ENCODE assay signal across 8 cellular contexts in genomic region chr9:78821126-78821822, GRCh38.
A peak's percentile ranks its signal among the peaks of the same experiment; 100 is the strongest.
DNase-seq lines count a peak whose midpoint lies in the region; ATAC-seq and TF ChIP-seq lines count a peak whose summit lies in the region.

No MANE protein-coding gene starts in this region.

- H3K9me3 ChIP-seq in thoracic aorta (no peaks in the 10 kb centered on the region), sigmoid colon (no peaks in the 10 kb centered on the region)

- H3K27me3 ChIP-seq in thoracic aorta (replicated peaks; ENCODE audit: insufficient read depth) (no peaks in the 10 kb centered on the region), sigmoid colon (no peaks in the 10 kb centered on the region)

- peaks cover 5% of the 10 kb centered on the region for H3K4me1 Mint-ChIP-seq in activated T-helper 17 cell treated with anti-CD3 and anti-CD28 coated beads, Interleukin-2, amount 50 U/mL, for 72 hours

- intact Hi-C loops in sigmoid colon (cut with DNase I): no loop called here

- H3K36me3 ChIP-seq in thoracic aorta: no peaks in the 10 kb centered on the region
- H3K36me3 ChIP-seq in sigmoid colon: no peaks in the 10 kb centered on the region

- no peaks in the 10 kb centered on the region for H3K27me3 Mint-ChIP-seq in activated T-helper 17 cell treated with anti-CD3 and anti-CD28 coated beads, Interleukin-2, amount 50 U/mL, for 72 hours

- WGBS in sigmoid colon, 2 donors: 38 to 48% methylated on average over 9 of the region's 9 CpGs

- TF ChIP-seq CTCF in thoracic aorta (IDR thresholded peaks at IDR 0.05) (peak; percentile 27), sigmoid colon (IDR thresholded peaks at IDR 0.05) (peak in 2 of 4 experiments; percentile 13 to 56)

- ATAC-seq in GM18499 (IDR thresholded peaks at IDR 0.05; ENCODE audit: insufficient read depth, unreplicated experiment) (peak; percentile 78), HG02840 (IDR thresholded peaks at IDR 0.05; ENCODE audit: low FRiP score, unreplicated experiment) (peak; percentile 68), thoracic aorta (ENCODE audit: insufficient number of reproducible peaks, low FRiP score, low read depth) (no peak)
- ATAC-seq in activated T-helper 17 cell treated with anti-CD3 and anti-CD28 coated beads, Interleukin-2, amount 50 U/mL, for 72 hours (replicated peaks): peak; percentile 52

- H3K9me3 Mint-ChIP-seq in activated T-helper 17 cell treated with anti-CD3 and anti-CD28 coated beads, Interleukin-2, amount 50 U/mL, for 72 hours: peaks cover 3% of the 10 kb centered on the region

- no peak overlapping the region for H3K27ac ChIP-seq in thoracic aorta
- no peak overlapping the region for H3K27ac ChIP-seq in sigmoid colon

- H3K4me3 ChIP-seq in thoracic aorta: no peak overlapping the region
- peak overlapping the region in 1 of 4 donors; percentile 8 for H3K4me3 ChIP-seq in sigmoid colon

- H3K36me3 Mint-ChIP-seq in activated T-helper 17 cell treated with anti-CD3 and anti-CD28 coated beads, Interleukin-2, amount 50 U/mL, for 72 hours (ENCODE audit: low read depth): no peaks in the 10 kb centered on the region

- TF ChIP-seq EP300 in sigmoid colon (IDR thresholded peaks at IDR 0.05): no peak

- peak overlapping the region; percentile 60 for H3K4me3 Mint-ChIP-seq in activated T-helper 17 cell treated with anti-CD3 and anti-CD28 coated beads, Interleukin-2, amount 50 U/mL, for 72 hours

- DNase-seq in AG20443 (ENCODE audit: low spot score) (peak; percentile 40), NCI-H1694 (lab: John Stamatoyannopoulos, UW) (peak; percentile 11), iPS-NIHi7 (ENCODE audit: extremely low spot score) (peak; percentile 45), thoracic aorta (ENCODE audit: low spot score) (no peak), sigmoid colon (no peak)

- no peak overlapping the region for H3K27ac Mint-ChIP-seq in activated T-helper 17 cell treated with anti-CD3 and anti-CD28 coated beads, Interleukin-2, amount 50 U/mL, for 72 hours

- TF ChIP-seq POLR2A in sigmoid colon (IDR thresholded peaks at IDR 0.05): no peak

- H3K4me1 ChIP-seq in thoracic aorta (ENCODE audit: control insufficient read depth in 1 of 2, low read depth in 2 of 2): no peaks in the 10 kb centered on the region
- no peaks in the 10 kb centered on the region for H3K4me1 ChIP-seq in sigmoid colon

Comparison
In these comparisons a context has a peak if more than half of its experiments do, and no peak if none do; other contexts are left out.
1. DNase-seq: peak in AG20443 (single experiment), NCI-H1694 (single experiment) and iPS-NIHi7 (single experiment); none in thoracic aorta (single experiment) and sigmoid colon (single experiment).